In the genomic region with DNA sequence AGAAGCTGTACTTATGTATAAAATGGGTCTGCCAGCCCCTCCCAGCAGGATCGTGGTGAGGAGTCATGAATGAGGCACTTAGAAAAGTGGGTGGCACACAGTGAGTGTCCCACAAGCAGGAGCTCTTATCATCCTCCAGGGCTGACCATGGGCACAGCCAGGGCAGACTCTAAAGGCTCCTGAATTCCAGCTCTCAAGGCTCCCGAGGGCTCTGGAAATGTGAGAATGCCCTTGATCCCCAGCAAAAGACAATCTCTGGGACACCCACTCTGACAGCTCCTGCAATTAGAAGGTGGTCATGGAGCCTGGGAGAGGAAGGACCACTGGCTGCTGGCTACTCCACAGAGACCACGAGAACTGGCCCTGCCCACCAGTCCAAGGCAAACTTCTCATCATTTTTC, we compare ENCODE assay signal across 19 cellular contexts. TPM values are rescaled to one million over a fixed set of nuclear protein-coding genes. Genes with fewer than 3 reads are reported as not detected.
DNase-seq lines count a peak whose midpoint lies in the region; ATAC-seq and TF ChIP-seq lines count a peak whose summit lies in the region.
"Had no signal": no experiment of that assay in that cellular context is flagged by ENCODE, and none has a peak within 500 bp of the region (broad histone marks: within the 10 kb centered on the region; RNA-seq: fewer than 3 reads in every experiment).

No MANE protein-coding gene starts in this region.

- H4K20me1 ChIP-seq in osteoblast (ENCODE audit: insufficient read depth, low read length) (peaks cover 12% of the 10 kb centered on the region), neural progenitor cell (ENCODE audit: low read depth) (no peaks in the 10 kb centered on the region)

- H3K27me3 Mint-ChIP-seq in neural progenitor cell (ENCODE audit: insufficient read depth, low read depth), result peaks cover 13% of the 10 kb centered on the region

- H2AFZ ChIP-seq in osteoblast (ENCODE audit: low read length), result peak overlapping the region; percentile 27
- no peak overlapping the region for H2AFZ ChIP-seq in neural progenitor cell (replicated peaks)

- 12 to 65% (median 44%) methylated on average over 2 to 3 of the region's 3 CpGs for WGBS in heart left ventricle, 4 donors

- H3K4me3 Mint-ChIP-seq in neural progenitor cell, result no peak overlapping the region

- peak in 3 of 4 donors; percentile 16 to 38 (median 23) for ATAC-seq in heart left ventricle
- no peak for ATAC-seq in HG02678 (IDR thresholded peaks at IDR 0.05; ENCODE audit: unreplicated experiment)
- ATAC-seq: activated T-helper 17 cell treated with anti-CD3 and anti-CD28 coated beads, Interleukin-2, amount 50 U/mL, for 72 hours had no signal

- H3K9me3 Mint-ChIP-seq in neural progenitor cell, result no peaks in the 10 kb centered on the region
- H3K9me3 Mint-ChIP-seq: activated T-helper 17 cell treated with anti-CD3 and anti-CD28 coated beads, Interleukin-2, amount 50 U/mL, for 72 hours had no signal

- H3K27me3 ChIP-seq in heart left ventricle, result peaks cover 0 to 6% (median 0%) of the 10 kb centered on the region in 9 donors
- no peaks in the 10 kb centered on the region for H3K27me3 ChIP-seq in right atrium auricular region
- no peaks in the 10 kb centered on the region for H3K27me3 ChIP-seq in osteoblast (ENCODE audit: insufficient read depth, low read length)
- H3K27me3 ChIP-seq in neural progenitor cell, result peaks cover 25% of the 10 kb centered on the region

- H3K27ac Mint-ChIP-seq in neural progenitor cell, result no peak overlapping the region
- H3K27ac Mint-ChIP-seq: activated T-helper 17 cell treated with anti-CD3 and anti-CD28 coated beads, Interleukin-2, amount 50 U/mL, for 72 hours had no signal

- H3K4me1 Mint-ChIP-seq in neural progenitor cell, result peaks cover 21% of the 10 kb centered on the region
- H3K4me1 Mint-ChIP-seq: activated T-helper 17 cell treated with anti-CD3 and anti-CD28 coated beads, Interleukin-2, amount 50 U/mL, for 72 hours had no signal

- H3K79me2 ChIP-seq in osteoblast (ENCODE audit: insufficient read depth, low read length) (peaks cover 9% of the 10 kb centered on the region), neural progenitor cell (ENCODE audit: low read depth) (no peaks in the 10 kb centered on the region)

- H3K9me3 ChIP-seq in heart left ventricle (no peaks in the 10 kb centered on the region), right atrium auricular region (no peaks in the 10 kb centered on the region), osteoblast (ENCODE audit: low read depth, low read length) (no peaks in the 10 kb centered on the region), neural progenitor cell (ENCODE audit: low read depth) (no peaks in the 10 kb centered on the region)
- H3K9me3 ChIP-seq: stomach had no signal

- H3K4me1 ChIP-seq in heart left ventricle (peaks cover 5 to 77% (median 42%) of the 10 kb centered on the region in 12 donors), right atrium auricular region (peaks cover 0 to 60% of the 10 kb centered on the region in 2 donors), osteoblast (ENCODE audit: insufficient read depth, low read length) (peaks cover 13% of the 10 kb centered on the region), neural progenitor cell (peaks cover 20% of the 10 kb centered on the region)

- H3K4me2 ChIP-seq in osteoblast (ENCODE audit: insufficient read depth, low read length) (peak overlapping the region; percentile 89), neural progenitor cell (no peak overlapping the region)

- peak overlapping the region in 9 of 12 donors; percentile 12 to 92 (median 82) for H3K27ac ChIP-seq in heart left ventricle
- H3K27ac ChIP-seq in right atrium auricular region, result peak overlapping the region; percentile 86
- H3K27ac ChIP-seq in osteoblast (ENCODE audit: low read depth, low read length), result no peak overlapping the region
- H3K27ac ChIP-seq in neural progenitor cell, result no peak overlapping the region
- H3K27ac ChIP-seq: SK-N-MC had no signal

- no peak overlapping the region for H3K9ac ChIP-seq in neural progenitor cell

- intact Hi-C loops in heart left ventricle (cut with DNase I), result loop anchor here in 6 of 10 donors (5.0 to 10.0 kb wide), 8 partner anchors 49 to 456 kb away; no protein-coding TSS in a partner anchor
- intact Hi-C loops in cardiac septum (cut with DNase I), result loop anchor here (2.0 to 5.0 kb wide), 3 partner anchors 31 to 106 kb away; no protein-coding TSS in a partner anchor

- H3K36me3 ChIP-seq in heart left ventricle, result no peaks in the 10 kb centered on the region
- H3K36me3 ChIP-seq in right atrium auricular region, result no peaks in the 10 kb centered on the region
- no peaks in the 10 kb centered on the region for H3K36me3 ChIP-seq in osteoblast (ENCODE audit: insufficient read depth, low read length)
- no peaks in the 10 kb centered on the region for H3K36me3 ChIP-seq in neural progenitor cell
- H3K36me3 ChIP-seq: stomach had no signal

- peaks cover 28% of the 10 kb centered on the region for H3F3A ChIP-seq in neural progenitor cell (ENCODE audit: low read depth)

- TF ChIP-seq CTCF in heart left ventricle (IDR thresholded peaks at IDR 0.05) (no peak), right atrium auricular region (IDR thresholded peaks at IDR 0.05) (no peak), osteoblast (IDR thresholded peaks at IDR 0.05; ENCODE audit: extremely low read depth, low read depth, low read length) (peak; percentile 2), neural progenitor cell (IDR thresholded peaks at IDR 0.05) (no peak)

- H3K4me3 ChIP-seq in heart left ventricle (peak overlapping the region in 10 of 12 donors; percentile 7 to 94 (median 75)), right atrium auricular region (peak overlapping the region in 1 of 2 donors; percentile 72), osteoblast (ENCODE audit: insufficient read depth, low read length) (peak overlapping the region; percentile 27), neural progenitor cell (no peak overlapping the region)
- H3K4me3 ChIP-seq: SK-N-MC had no signal

- TF ChIP-seq POLR2A in heart left ventricle (IDR thresholded peaks at IDR 0.05), result no peak

- peak in 1 of 5 donors; percentile 16 for DNase-seq in heart left ventricle
- no peak for DNase-seq in cardiac septum (ENCODE audit: low spot score)
- peak; percentile 57 for DNase-seq in right atrium auricular region (ENCODE audit: low spot score)
- peak; percentile 93 for DNase-seq in osteoblast (ENCODE audit: insufficient read length, low spot score, missing footprints)
- no peak for DNase-seq in C1 segment of cervical spinal cord (lab: John Stamatoyannopoulos, UW)
- no peak for DNase-seq in NCI-H187 (lab: John Stamatoyannopoulos, UW)
- DNase-seq in neural progenitor cell (ENCODE audit: low spot score), result no peak
- DNase-seq: activated CD4-positive, alpha-beta T cell treated with anti-CD3 and anti-CD28 coated beads, Interleukin-2, amount 50 U/mL, for 48 hours; amygdala; Karpas-422; nucleus accumbens; stomach had no signal

- H3K36me3 Mint-ChIP-seq in neural progenitor cell, result peaks cover 3% of the 10 kb centered on the region

RNA-seq across cellular contexts. Expression of gene VSTM4, which starts 1.6 kb away (rescaled TPM):
- total RNA-seq in heart left ventricle (10 to 100 TPM in 8 of 9 donors, 1 to 10 TPM in 1; 8.6 to 22.1 (median 15.8) TPM), cardiac septum (24.4 TPM), right atrium auricular region (10 to 100 TPM; 17.6 to 22.7 TPM), osteoblast (10.1 and 14.1 TPM in 2 replicates), neural progenitor cell (ENCODE audit: low replicate concordance) (0.92 and 1.2 TPM in 2 replicates)
- polyA plus RNA-seq in heart left ventricle, result 1 to 10 TPM; 5.6 to 6.9 TPM
- total RNA-seq: G401, NCI-H460 had no signal

RNA-seq across cellular contexts. Expression of gene FAM170B, which starts 20.1 kb away (rescaled TPM):
- total RNA-seq in heart left ventricle (not detected), cardiac septum (not detected), right atrium auricular region (not detected), osteoblast (not detected in 2 replicates), neural progenitor cell (ENCODE audit: low replicate concordance) (not detected in 2 replicates)
- not detected for polyA plus RNA-seq in heart left ventricle
- total RNA-seq: activated T-helper 17 cell treated with anti-CD3 and anti-CD28 coated beads, Interleukin-2, amount 50 U/mL, for 72 hours; G401; lower leg skin; NCI-H460; stomach had no signal
- polyA plus RNA-seq: esophagus, stomach had no signal

Comparison
In these comparisons a context has a peak if more than half of its experiments do, and no peak if none do; other contexts are left out.
1. DNase-seq: peak in right atrium auricular region (single experiment) and osteoblast (single experiment); none in cardiac septum (single experiment), C1 segment of cervical spinal cord (0 of 14), NCI-H187 (0 of 2) and neural progenitor cell (single experiment).
2. H3K27ac ChIP-seq: peak in heart left ventricle (9 of 12) and right atrium auricular region (2 of 2); none in osteoblast (single experiment) and neural progenitor cell (single experiment).